Comparison of ENCODE assay signal across 1 cellular context in genomic region chr4:25312496-25313193, GRCh38.
TF ChIP-seq lines count a peak whose summit lies in the region.

Gene ZCCHC4, plus strand, starts transcription at chr4:25312774. Its CDS starts 36 bp downstream, at chr4:25312810.

TF ChIP-seq in GM12878, 131 proteins besides CTCF, POLR2A, EP300 and RAD21 (continued from another document and continues in another):
- no peak for TF ChIP-seq IRF5 (IDR thresholded peaks at IDR 0.05; ENCODE audit: borderline replicate concordance)
- TF ChIP-seq KDM1A (IDR thresholded peaks at IDR 0.05; ENCODE audit: borderline replicate concordance) = no peak
- TF ChIP-seq CBFB (IDR thresholded peaks at IDR 0.05; ENCODE audit: low read depth) = peak; percentile 72; the same call in 1 of the 2 replicates
- TF ChIP-seq BACH1 (IDR thresholded peaks at IDR 0.05; ENCODE audit: borderline replicate concordance) = no peak; the same call in 1 of the 2 replicates
- no peak for TF ChIP-seq RCOR1 (conservative IDR thresholded peaks at IDR 0.05; ENCODE audit: low read depth, low read length)
- peak; percentile 88 for TF ChIP-seq MXI1 (IDR thresholded peaks at IDR 0.05; ENCODE audit: low read depth, low read length)
- peak; percentile 78; the same call in 1 of the 2 replicates for TF ChIP-seq LARP7 (IDR thresholded peaks at IDR 0.05)
- no peak for TF ChIP-seq KAT2A (conservative IDR thresholded peaks at IDR 0.05; ENCODE audit: control insufficient read depth, low read depth, low read length)
- TF ChIP-seq TCF7 (IDR thresholded peaks at IDR 0.05; ENCODE audit: borderline replicate concordance) = no peak; the same call in 1 of the 2 replicates
- TF ChIP-seq MTA2 (IDR thresholded peaks at IDR 0.05; ENCODE audit: low read depth) = no peak
- no peak for TF ChIP-seq CEBPZ (IDR thresholded peaks at IDR 0.05; ENCODE audit: low read depth, low read length)
- peak; percentile 39; the same call in 1 of the 2 replicates for TF ChIP-seq HDGF (IDR thresholded peaks at IDR 0.05)
- TF ChIP-seq SREBF2 (IDR thresholded peaks at IDR 0.05; ENCODE audit: low read length) = no peak
- peak; percentile 84 for TF ChIP-seq HCFC1 (IDR thresholded peaks at IDR 0.05; ENCODE audit: low read length)
- no peak for TF ChIP-seq BRCA1 (IDR thresholded peaks at IDR 0.05; ENCODE audit: low read depth, low read length)
- TF ChIP-seq YY1 (IDR thresholded peaks at IDR 0.05; ENCODE audit: low read depth, low read length) = peak; percentile 99
- TF ChIP-seq PML (IDR thresholded peaks at IDR 0.05; ENCODE audit: low read length) = peak; percentile 84; the same call in 1 of the 2 replicates
- TF ChIP-seq PRDM15 (CRISPR knock-in tag; IDR thresholded peaks at IDR 0.05) = no peak
- TF ChIP-seq TCF3 (IDR thresholded peaks at IDR 0.05; ENCODE audit: borderline replicate concordance, insufficient read depth, low read depth, low read length) = peak; percentile 70
- TF ChIP-seq STAT1 (conservative IDR thresholded peaks at IDR 0.05) = peak; percentile 92
- no peak for TF ChIP-seq SMAD1 (IDR thresholded peaks at IDR 0.05; ENCODE audit: low read depth, partially characterized antibody)
- TF ChIP-seq SRF (IDR thresholded peaks at IDR 0.05; ENCODE audit: low read depth in 2 of 2, low read length in 2 of 2) = no peak
- no peak for TF ChIP-seq SUPT20H (IDR thresholded peaks at IDR 0.05; ENCODE audit: borderline replicate concordance, control insufficient read depth, low read depth, low read length)
- TF ChIP-seq POLR2AphosphoS5 (IDR thresholded peaks at IDR 0.05; ENCODE audit: low read length) = peak; percentile 87
- TF ChIP-seq ZNF24 (IDR thresholded peaks at IDR 0.05) = peak; percentile 89
- no peak for TF ChIP-seq CHD1 (IDR thresholded peaks at IDR 0.05; ENCODE audit: low read depth, low read length)
- no peak; the same call in 1 of the 2 replicates for TF ChIP-seq SREBF1 (IDR thresholded peaks at IDR 0.05; ENCODE audit: low read length)
- no peak for TF ChIP-seq EZH2 (IDR thresholded peaks at IDR 0.05; ENCODE audit: borderline replicate concordance, control insufficient read depth, low read depth, low read length)
- TF ChIP-seq DPF2 (IDR thresholded peaks at IDR 0.05) = no peak; the same call in 1 of the 2 replicates
- TF ChIP-seq ZNF687 (IDR thresholded peaks at IDR 0.05) = peak; percentile 62; the same call in 1 of the 2 replicates
- peak; percentile 43; the same call in 1 of the 2 replicates for TF ChIP-seq CHD2 (IDR thresholded peaks at IDR 0.05; ENCODE audit: borderline replicate concordance, low read depth, low read length)
- peak; percentile 14; the same call in 1 of the 2 replicates for TF ChIP-seq ZBTB33 (IDR thresholded peaks at IDR 0.05)
- TF ChIP-seq MYC (IDR thresholded peaks at IDR 0.05; ENCODE audit: insufficient read depth, insufficient read length, insufficient replicate concordance, low read length, severe bottlenecking) = no peak
- TF ChIP-seq SMAD5 (IDR thresholded peaks at IDR 0.05; ENCODE audit: low read depth) = no peak
- peak; percentile 93 for TF ChIP-seq TAF1 (IDR thresholded peaks at IDR 0.05; ENCODE audit: borderline replicate concordance, low read depth, low read length)
- no peak for TF ChIP-seq NFXL1 (IDR thresholded peaks at IDR 0.05; ENCODE audit: borderline replicate concordance)
- no peak for TF ChIP-seq IRF3 (IDR thresholded peaks at IDR 0.05)
- peak; percentile 53 for TF ChIP-seq REST (IDR thresholded peaks at IDR 0.05; ENCODE audit: low read depth, low read length)
- TF ChIP-seq BCL3 (IDR thresholded peaks at IDR 0.05; ENCODE audit: borderline replicate concordance, insufficient read depth, low read depth, low read length, poor library complexity, severe bottlenecking) = peak; percentile 48
- peak; percentile 99 for TF ChIP-seq IKZF1 (conservative IDR thresholded peaks at IDR 0.05)
